1 cellular context compared by ENCODE assay signal in the genomic region with DNA sequence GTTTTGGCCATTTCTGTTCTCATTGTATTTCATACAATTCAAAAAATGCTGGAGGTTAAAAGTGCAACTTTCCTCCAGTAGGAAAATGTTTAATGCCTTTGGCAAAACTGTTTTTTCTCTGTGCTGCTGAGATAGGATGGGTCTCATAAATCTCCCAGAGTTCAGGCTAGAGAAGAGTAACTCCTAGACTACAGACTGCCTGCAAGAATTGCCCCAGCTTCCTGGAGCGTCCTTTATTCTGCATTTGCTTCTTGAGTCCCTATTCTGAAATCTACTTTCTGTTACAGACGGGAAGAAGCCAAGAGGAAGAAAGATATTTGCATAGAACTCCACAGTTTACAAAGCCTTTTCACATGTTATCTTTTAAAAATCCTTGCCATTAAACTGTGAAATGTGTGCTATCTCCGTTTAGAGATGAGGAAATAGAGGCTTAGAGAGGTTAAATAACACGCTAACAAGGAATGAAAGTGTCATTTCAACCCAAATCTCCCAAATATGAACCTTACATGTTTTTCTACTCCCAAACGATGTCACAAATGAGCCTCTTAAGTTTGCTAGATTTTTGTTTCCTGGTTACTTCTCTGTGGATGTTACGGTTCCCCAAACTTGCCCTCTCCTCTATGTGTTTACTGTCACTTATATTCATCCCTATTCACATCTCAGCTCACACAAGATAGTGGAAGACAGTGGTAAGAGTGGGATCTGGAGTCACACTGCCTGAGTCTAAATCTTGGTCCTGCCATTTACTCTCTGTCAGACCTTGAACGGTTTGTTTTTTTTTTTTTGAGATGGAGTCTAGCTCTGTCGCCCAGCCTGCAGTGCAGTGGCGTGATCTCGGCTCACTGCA.
TF ChIP-seq lines count a peak whose summit lies in the region.

No MANE protein-coding gene starts in this region.

TF ChIP-seq in GM12878, 131 proteins besides CTCF, POLR2A, EP300 and RAD21:
- TF ChIP-seq, protein P1, sequence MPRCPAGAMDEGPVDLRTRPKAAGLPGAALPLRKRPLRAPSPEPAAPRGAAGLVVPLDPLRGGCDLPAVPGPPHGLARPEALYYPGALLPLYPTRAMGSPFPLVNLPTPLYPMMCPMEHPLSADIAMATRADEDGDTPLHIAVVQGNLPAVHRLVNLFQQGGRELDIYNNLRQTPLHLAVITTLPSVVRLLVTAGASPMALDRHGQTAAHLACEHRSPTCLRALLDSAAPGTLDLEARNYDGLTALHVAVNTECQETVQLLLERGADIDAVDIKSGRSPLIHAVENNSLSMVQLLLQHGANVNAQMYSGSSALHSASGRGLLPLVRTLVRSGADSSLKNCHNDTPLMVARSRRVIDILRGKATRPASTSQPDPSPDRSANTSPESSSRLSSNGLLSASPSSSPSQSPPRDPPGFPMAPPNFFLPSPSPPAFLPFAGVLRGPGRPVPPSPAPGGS (IDR thresholded peaks at IDR 0.05; ENCODE audit: borderline replicate concordance, insufficient read depth, low read depth, low read length, poor library complexity, severe bottlenecking), result no peak
- TF ChIP-seq IRF4 (IDR thresholded peaks at IDR 0.05; ENCODE audit: low read depth, low read length) (no peak), HDGF (IDR thresholded peaks at IDR 0.05) (no peak), RB1 (IDR thresholded peaks at IDR 0.05; ENCODE audit: borderline replicate concordance) (no peak), MYC (IDR thresholded peaks at IDR 0.05; ENCODE audit: insufficient read depth, insufficient read length, insufficient replicate concordance, low read length, severe bottlenecking) (no peak), ZSCAN29 (IDR thresholded peaks at IDR 0.05) (no peak), NR2C1 (IDR thresholded peaks at IDR 0.05) (no peak), YY1 (IDR thresholded peaks at IDR 0.05; ENCODE audit: low read depth, low read length) (no peak), BMI1 (IDR thresholded peaks at IDR 0.05; ENCODE audit: borderline replicate concordance) (no peak), CHD2 (IDR thresholded peaks at IDR 0.05; ENCODE audit: borderline replicate concordance, low read depth, low read length) (no peak), SMAD5 (IDR thresholded peaks at IDR 0.05; ENCODE audit: low read depth) (no peak), SPI1 (IDR thresholded peaks at IDR 0.05; ENCODE audit: borderline replicate concordance, insufficient read depth, low read depth, low read length) (no peak), ZNF207 (IDR thresholded peaks at IDR 0.05; ENCODE audit: borderline replicate concordance) (no peak), TCF3 (IDR thresholded peaks at IDR 0.05; ENCODE audit: borderline replicate concordance, insufficient read depth, low read depth, low read length) (no peak), SIX5 (IDR thresholded peaks at IDR 0.05; ENCODE audit: low read depth, low read length, severe bottlenecking) (no peak)
- TF ChIP-seq, protein P2, sequence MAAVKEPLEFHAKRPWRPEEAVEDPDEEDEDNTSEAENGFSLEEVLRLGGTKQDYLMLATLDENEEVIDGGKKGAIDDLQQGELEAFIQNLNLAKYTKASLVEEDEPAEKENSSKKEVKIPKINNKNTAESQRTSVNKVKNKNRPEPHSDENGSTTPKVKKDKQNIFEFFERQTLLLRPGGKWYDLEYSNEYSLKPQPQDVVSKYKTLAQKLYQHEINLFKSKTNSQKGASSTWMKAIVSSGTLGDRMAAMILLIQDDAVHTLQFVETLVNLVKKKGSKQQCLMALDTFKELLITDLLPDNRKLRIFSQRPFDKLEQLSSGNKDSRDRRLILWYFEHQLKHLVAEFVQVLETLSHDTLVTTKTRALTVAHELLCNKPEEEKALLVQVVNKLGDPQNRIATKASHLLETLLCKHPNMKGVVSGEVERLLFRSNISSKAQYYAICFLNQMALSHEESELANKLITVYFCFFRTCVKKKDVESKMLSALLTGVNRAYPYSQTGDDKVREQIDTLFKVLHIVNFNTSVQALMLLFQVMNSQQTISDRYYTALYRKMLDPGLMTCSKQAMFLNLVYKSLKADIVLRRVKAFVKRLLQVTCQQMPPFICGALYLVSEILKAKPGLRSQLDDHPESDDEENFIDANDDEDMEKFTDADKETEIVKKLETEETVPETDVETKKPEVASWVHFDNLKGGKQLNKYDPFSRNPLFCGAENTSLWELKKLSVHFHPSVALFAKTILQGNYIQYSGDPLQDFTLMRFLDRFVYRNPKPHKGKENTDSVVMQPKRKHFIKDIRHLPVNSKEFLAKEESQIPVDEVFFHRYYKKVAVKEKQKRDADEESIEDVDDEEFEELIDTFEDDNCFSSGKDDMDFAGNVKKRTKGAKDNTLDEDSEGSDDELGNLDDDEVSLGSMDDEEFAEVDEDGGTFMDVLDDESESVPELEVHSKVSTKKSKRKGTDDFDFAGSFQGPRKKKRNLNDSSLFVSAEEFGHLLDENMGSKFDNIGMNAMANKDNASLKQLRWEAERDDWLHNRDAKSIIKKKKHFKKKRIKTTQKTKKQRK (IDR thresholded peaks at IDR 0.05; ENCODE audit: low read depth, low read length), result no peak
- TF ChIP-seq, protein P3, sequence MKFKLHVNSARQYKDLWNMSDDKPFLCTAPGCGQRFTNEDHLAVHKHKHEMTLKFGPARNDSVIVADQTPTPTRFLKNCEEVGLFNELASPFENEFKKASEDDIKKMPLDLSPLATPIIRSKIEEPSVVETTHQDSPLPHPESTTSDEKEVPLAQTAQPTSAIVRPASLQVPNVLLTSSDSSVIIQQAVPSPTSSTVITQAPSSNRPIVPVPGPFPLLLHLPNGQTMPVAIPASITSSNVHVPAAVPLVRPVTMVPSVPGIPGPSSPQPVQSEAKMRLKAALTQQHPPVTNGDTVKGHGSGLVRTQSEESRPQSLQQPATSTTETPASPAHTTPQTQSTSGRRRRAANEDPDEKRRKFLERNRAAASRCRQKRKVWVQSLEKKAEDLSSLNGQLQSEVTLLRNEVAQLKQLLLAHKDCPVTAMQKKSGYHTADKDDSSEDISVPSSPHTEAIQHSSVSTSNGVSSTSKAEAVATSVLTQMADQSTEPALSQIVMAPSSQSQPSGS (IDR thresholded peaks at IDR 0.05; ENCODE audit: low read length), result no peak
